18 cellular contexts compared by ENCODE assay signal in the genomic region with DNA sequence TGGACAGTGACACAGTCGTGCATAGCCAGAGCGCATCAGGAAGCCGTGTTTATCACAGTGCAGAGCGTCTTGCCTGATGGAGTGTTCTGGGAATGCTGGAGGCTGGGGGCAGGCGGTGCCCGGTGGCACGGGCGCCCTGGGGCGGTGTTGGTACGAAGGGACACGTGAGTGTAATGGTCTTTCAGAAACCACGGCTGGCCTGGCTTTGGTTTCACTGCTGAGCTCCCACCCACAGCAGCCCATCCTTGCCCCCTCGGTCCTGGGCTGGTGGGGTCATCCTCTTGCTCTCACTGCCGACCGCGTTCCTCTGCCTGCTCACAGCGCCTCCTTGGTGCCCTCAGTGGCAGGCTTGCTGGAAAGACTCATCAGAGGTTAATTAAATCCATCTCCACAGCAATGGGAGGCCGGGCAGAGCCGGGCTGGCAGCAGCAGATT. TPM values are rescaled to one million over a fixed set of nuclear protein-coding genes. Genes with fewer than 3 reads are reported as not detected.
A peak's percentile ranks its signal among the peaks of the same experiment; 100 is the strongest.
DNase-seq lines count a peak whose midpoint lies in the region; ATAC-seq and TF ChIP-seq lines count a peak whose summit lies in the region.
"Had no signal": no experiment of that assay in that cellular context is flagged by ENCODE, and none has a peak within 500 bp of the region (broad histone marks: within the 10 kb centered on the region; RNA-seq: fewer than 3 reads in every experiment).

No MANE protein-coding gene starts in this region.

- H3K27me3 ChIP-seq in BLaER1 = no peaks in the 10 kb centered on the region

- H3K4me3 Mint-ChIP-seq in T-helper 17 cell = no peak overlapping the region
- H3K4me3 Mint-ChIP-seq: CD8-positive, alpha-beta T cell had no signal

- H3K4me1 ChIP-seq in BLaER1 = peaks cover 100% of the 10 kb centered on the region

- no peaks in the 10 kb centered on the region for H3K36me3 Mint-ChIP-seq in T-helper 17 cell (ENCODE audit: low read depth)

- peak overlapping the region; percentile 39 for H3K27ac Mint-ChIP-seq in T-helper 17 cell
- H3K27ac Mint-ChIP-seq: CD8-positive, alpha-beta T cell had no signal

- H3K4me3 ChIP-seq in BLaER1 = peak overlapping the region; percentile 31; the same call in 1 of the 2 replicates
- H3K4me3 ChIP-seq in foreskin fibroblast (ENCODE audit: low read depth in 1 of 2, low read length in 2 of 2) = no peak overlapping the region

- H3K4me1 Mint-ChIP-seq in T-helper 17 cell = no peaks in the 10 kb centered on the region

- H4K20me1 ChIP-seq in BLaER1 = peaks cover 67% of the 10 kb centered on the region

- no peak for TF ChIP-seq CTCF in foreskin fibroblast (IDR thresholded peaks at IDR 0.05; ENCODE audit: low read depth, low read length)

- no peaks in the 10 kb centered on the region; the same call in 1 of the 2 replicates for H3K36me3 ChIP-seq in BLaER1

- peak overlapping the region; percentile 76 for H3K27ac ChIP-seq in BLaER1

- H3K9ac ChIP-seq in BLaER1 = peak overlapping the region; percentile 26; the same call in 1 of the 2 replicates

- DNase-seq in T-helper 17 cell = no peak
- peak; percentile 13 to 56 for DNase-seq in foreskin fibroblast
- peak; percentile 64 for DNase-seq in pons (ENCODE audit: low spot score)
- no peak for DNase-seq in HPDE6-E6E7 (ENCODE audit: extremely low spot score)
- DNase-seq: CD8-positive, alpha-beta T cell; Karpas-422; MM.1S; NCI-H1105 treated with DMSO at 0.1 percent for 48 hours; NCI-H1930; NCI-H510A treated with DMSO at 0.1 percent for 48 hours had no signal

- H3K4me2 ChIP-seq in BLaER1 = peak overlapping the region; percentile 91

- H3K9me3 ChIP-seq in BLaER1 (no peaks in the 10 kb centered on the region), T-helper 17 cell (ENCODE audit: control insufficient read depth, low read length, poor library complexity, severe bottlenecking) (no peaks in the 10 kb centered on the region)

- no peaks in the 10 kb centered on the region for H3K27me3 Mint-ChIP-seq in T-helper 17 cell

- ATAC-seq in T-helper 17 cell (no peak), HG03175 (IDR thresholded peaks at IDR 0.05; ENCODE audit: unreplicated experiment) (no peak), HG03521 (IDR thresholded peaks at IDR 0.05; ENCODE audit: unreplicated experiment) (no peak), GM19467 (IDR thresholded peaks at IDR 0.05; ENCODE audit: unreplicated experiment) (no peak)
- ATAC-seq: CD8-positive, alpha-beta T cell; Panc1; Right ventricle myocardium inferior had no signal

RNA-seq across cellular contexts. Expression of gene NKX6-2, which starts 50.6 kb away (rescaled TPM):
- total RNA-seq in T-helper 17 cell = not detected
- total RNA-seq: A673; CD8-positive, alpha-beta T cell; H4; Right ventricle myocardium inferior had no signal

Comparison
In these comparisons a context has a peak if more than half of its experiments do, and no peak if none do; other contexts are left out.
1. DNase-seq: peak in foreskin fibroblast (2 of 2) and pons (single experiment); none in T-helper 17 cell (0 of 3) and HPDE6-E6E7 (single experiment).